In genomic region chr12:81077329-81077685, GRCh38 we compare ENCODE assay signal across 9 cellular contexts. TPM values are rescaled to one million over a fixed set of nuclear protein-coding genes. Genes with fewer than 3 reads are reported as not detected.
DNase-seq lines count a peak whose midpoint lies in the region; ATAC-seq and TF ChIP-seq lines count a peak whose summit lies in the region.
"Had no signal": no experiment of that assay in that cellular context is flagged by ENCODE, and none has a peak within 500 bp of the region (broad histone marks: within the 10 kb centered on the region; RNA-seq: fewer than 3 reads in every experiment).

No MANE protein-coding gene starts in this region.

- peak overlapping the region; percentile 20 for H2BK120ac ChIP-seq in trophoblast cell (ENCODE audit: insufficient read depth, low read length, poor library complexity)

- intact Hi-C loops in adrenal gland (cut with DNase I), result no loop called here
- intact Hi-C loops in right cardiac atrium (cut with DNase I), result no loop called here

- H3K23ac ChIP-seq in trophoblast cell (ENCODE audit: low read length), result no peak overlapping the region

- peak overlapping the region; percentile 50 for H3K9ac ChIP-seq in trophoblast cell (ENCODE audit: low read length)

- peak overlapping the region; percentile 68 for H3K14ac ChIP-seq in trophoblast cell (ENCODE audit: low read length)

- peaks cover 3% of the 10 kb centered on the region for H3K79me2 ChIP-seq in trophoblast cell (ENCODE audit: control insufficient read depth, insufficient read depth, low read length, poor library complexity)

- no peak overlapping the region for H3K18ac ChIP-seq in trophoblast cell (ENCODE audit: low read length)

- H2BK12ac ChIP-seq in trophoblast cell (ENCODE audit: low read length), result no peak overlapping the region

- H4K12ac ChIP-seq in trophoblast cell (ENCODE audit: low read depth, low read length), result peak overlapping the region; percentile 45

- H3K4me3 ChIP-seq in adrenal gland, result peak overlapping the region in 2 of 4 donors; percentile 65 to 66
- H3K4me3 ChIP-seq in right cardiac atrium (ENCODE audit: low read length), result peak overlapping the region; percentile 54
- peak overlapping the region; percentile 80 for H3K4me3 ChIP-seq in trophoblast cell (ENCODE audit: low read depth, low read length)

- WGBS in adrenal gland, 4 donors, result 13 to 17% (median 15%) methylated on average over 6 of the region's 6 CpGs
- WGBS in right cardiac atrium, result 12% methylated on average over 6 of the region's 6 CpGs
- WGBS in trophoblast cell (ENCODE audit: extremely low coverage, insufficient coverage, insufficient read length), result no CpG with 5 or more reads among the region's 6 CpGs

- no peaks in the 10 kb centered on the region for H3K27me3 ChIP-seq in adrenal gland
- no peaks in the 10 kb centered on the region for H3K27me3 ChIP-seq in right cardiac atrium (ENCODE audit: control insufficient read depth, insufficient read depth)
- no peaks in the 10 kb centered on the region for H3K27me3 ChIP-seq in trophoblast cell (ENCODE audit: insufficient read depth, low read length)

- DNase-seq in DMS53 treated with DMSO at 0.1 percent for 48 hours (lab: John Stamatoyannopoulos, UW; ENCODE audit: unreplicated experiment) (peak; percentile 74), adrenal gland (peak; percentile 19 to 70 (median 39)), right cardiac atrium (peak; percentile 39 to 73 (median 60)), trophoblast cell (no peak)
- DNase-seq: DND-41 had no signal

- no peak for TF ChIP-seq CTCF in adrenal gland (IDR thresholded peaks at IDR 0.05)

- peak overlapping the region; percentile 78 for H2AFZ ChIP-seq in trophoblast cell (ENCODE audit: insufficient read depth, low read length, poor library complexity)

- H3K79me1 ChIP-seq in trophoblast cell (ENCODE audit: low read length), result peaks cover 9% of the 10 kb centered on the region

- H3K4me2 ChIP-seq in trophoblast cell (ENCODE audit: low read length), result peak overlapping the region; percentile 73

- TF ChIP-seq POLR2A in adrenal gland (IDR thresholded peaks at IDR 0.05), result no peak

- H4K8ac ChIP-seq in trophoblast cell (ENCODE audit: low read depth, low read length), result peak overlapping the region; percentile 83

- H3K36me3 ChIP-seq in adrenal gland (replicated peaks in 1 of 2), result no peaks in the 10 kb centered on the region
- H3K36me3 ChIP-seq in trophoblast cell (ENCODE audit: control insufficient read depth in 1 of 2, insufficient read depth in 2 of 2, low read length in 2 of 2), result no peaks in the 10 kb centered on the region

- no peak overlapping the region for H2BK5ac ChIP-seq in trophoblast cell (ENCODE audit: low read depth, low read length, poor library complexity)

- ATAC-seq in right cardiac atrium, result peak; percentile 85 to 88
- no peak for ATAC-seq in GM18502 (IDR thresholded peaks at IDR 0.05; ENCODE audit: poor library complexity, unreplicated experiment)
- ATAC-seq in HG02588 (IDR thresholded peaks at IDR 0.05; ENCODE audit: unreplicated experiment), result no peak
- no peak for ATAC-seq in GM21576 (IDR thresholded peaks at IDR 0.05; ENCODE audit: unreplicated experiment)
- ATAC-seq in GM21786 (IDR thresholded peaks at IDR 0.05; ENCODE audit: unreplicated experiment), result no peak

- H3K27ac ChIP-seq in adrenal gland (peak overlapping the region in 3 of 5 donors; percentile 77 to 87 (median 82)), right cardiac atrium (ENCODE audit: low read length) (peak overlapping the region; percentile 53), trophoblast cell (ENCODE audit: low read depth, low read length) (no peak overlapping the region)

- H4K91ac ChIP-seq in trophoblast cell (ENCODE audit: low read depth, low read length), result no peak overlapping the region

- no peak overlapping the region for H3K4ac ChIP-seq in trophoblast cell (ENCODE audit: low read depth, low read length)

- no peak overlapping the region for H2AK5ac ChIP-seq in trophoblast cell (ENCODE audit: low read length)

- peaks cover 5 to 20% of the 10 kb centered on the region in 2 donors for H3K4me1 ChIP-seq in adrenal gland (replicated peaks in 1 of 2)
- no peaks in the 10 kb centered on the region for H3K4me1 ChIP-seq in right cardiac atrium (ENCODE audit: control insufficient read depth, insufficient read depth, low read length)
- peaks cover 3 to 8% of the 10 kb centered on the region in 2 experiments for H3K4me1 ChIP-seq in trophoblast cell (ENCODE audit: control insufficient read depth in 1 of 2, insufficient read depth in 2 of 2, low read length in 2 of 2)

- no peaks in the 10 kb centered on the region for H3K9me3 ChIP-seq in adrenal gland (replicated peaks in 1 of 3)
- H3K9me3 ChIP-seq in right cardiac atrium (ENCODE audit: control insufficient read depth, low read length), result no peaks in the 10 kb centered on the region
- H3K9me3 ChIP-seq in trophoblast cell (ENCODE audit: insufficient read depth, low read depth, low read length), result no peaks in the 10 kb centered on the region

RNA-seq across cellular contexts. Expression of gene ACSS3, which starts 0.6 kb away (rescaled TPM):
- total RNA-seq in adrenal gland (10 to 100 TPM; 26.9 to 90.0 (median 51.2) TPM), right cardiac atrium (10 to 100 TPM; 18.5 to 29.8 (median 25.9) TPM)
- polyA plus RNA-seq in adrenal gland (10 to 100 TPM in 2 of 3 donors, 1 to 10 TPM in 1; 9.4 to 18.1 (median 12.9) TPM), right cardiac atrium (11.7 TPM)
- polyA plus RNA-seq in trophoblast cell (2013), result 5.6 and 5.8 TPM in 2 replicates

Comparison
In these comparisons a context has a peak if more than half of its experiments do, and no peak if none do; other contexts are left out.
1. DNase-seq: peak in DMS53 treated with DMSO at 0.1 percent for 48 hours (single experiment), adrenal gland (7 of 7) and right cardiac atrium (3 of 3); none in trophoblast cell (0 of 2).
2. ATAC-seq: peak in right cardiac atrium (2 of 2); none in GM18502 (single experiment), HG02588 (single experiment), GM21576 (single experiment) and GM21786 (single experiment).